1 cellular context compared by ENCODE assay signal in genomic region chr1:12230549-12231275, GRCh38.
TF ChIP-seq lines count a peak whose summit lies in the region.

No MANE protein-coding gene starts in this region.

TF ChIP-seq in K562, 482 proteins besides CTCF, POLR2A, EP300 and RAD21 (continued from another document and continues in another):
- TF ChIP-seq SMARCB1 (IDR thresholded peaks at IDR 0.05; ENCODE audit: insufficient read length, low read depth) (no peak), TCF3 (CRISPR knock-in tag; IDR thresholded peaks at IDR 0.05) (no peak), UBTF (IDR thresholded peaks at IDR 0.05; ENCODE audit: borderline replicate concordance in 1 of 2, low read depth in 2 of 2, low read length in 2 of 2) (peak; percentile 91 to 92), COPS2 (conservative IDR thresholded peaks at IDR 0.05) (no peak), NR2C2 (CRISPR knock-in tag; IDR thresholded peaks at IDR 0.05) (no peak), NR2C2 (tag; IDR thresholded peaks at IDR 0.05) (peak; percentile 83), YY1 (IDR thresholded peaks at IDR 0.05; ENCODE audit: borderline replicate concordance in 1 of 3, control insufficient read depth in 1 of 3, extremely low read depth in 1 of 3, insufficient read depth in 3 of 3, insufficient read length in 1 of 3, insufficient replicate concordance in 2 of 3, low read depth in 1 of 3, low read length in 2 of 3) (peak in 1 of 3 experiments; percentile 12), HIVEP1 (CRISPR knock-in tag; IDR thresholded peaks at IDR 0.05) (0 out of 2 replicates have a peak, but pooled peaks have one; percentile 25), NCOA4 (IDR thresholded peaks at IDR 0.05; ENCODE audit: partially characterized antibody) (no peak), NR4A1 (CRISPR knock-in tag; IDR thresholded peaks at IDR 0.05) (no peak), NR4A1 (tag; IDR thresholded peaks at IDR 0.05) (no peak), PHB (CRISPR knock-in tag; IDR thresholded peaks at IDR 0.05) (no peak), SAP30 (IDR thresholded peaks at IDR 0.05; ENCODE audit: borderline replicate concordance, insufficient read depth, low read depth, low read length, poor library complexity, severe bottlenecking) (peak; percentile 60), CHD1 (IDR thresholded peaks at IDR 0.05; ENCODE audit: low read length) (peak; percentile 24), ZC3H4 (CRISPR knock-in tag; IDR thresholded peaks at IDR 0.05; ENCODE audit: borderline replicate concordance) (peak; percentile 72; the same call in 1 of the 2 replicates), KAT7 (CRISPR knock-in tag; IDR thresholded peaks at IDR 0.05; ENCODE audit: borderline replicate concordance) (peak; percentile 72; the same call in 1 of the 2 replicates), MBD1 (CRISPR knock-in tag; IDR thresholded peaks at IDR 0.05) (no peak), KDM4B (IDR thresholded peaks at IDR 0.05; ENCODE audit: borderline replicate concordance in 2 of 2, low read depth in 1 of 2) (no peak), ZFP36 (IDR thresholded peaks at IDR 0.05; ENCODE audit: low read depth, low read length, partially characterized antibody) (no peak), CCNT2 (IDR thresholded peaks at IDR 0.05; ENCODE audit: borderline replicate concordance, extremely low read depth, insufficient read length, low read depth, low read length) (no peak), ZFP91 (CRISPR knock-in tag; IDR thresholded peaks at IDR 0.05) (no peak), CBFA2T2 (conservative IDR thresholded peaks at IDR 0.05) (no peak), MXD1 (CRISPR knock-in tag; IDR thresholded peaks at IDR 0.05; ENCODE audit: borderline replicate concordance, poor library complexity, severe bottlenecking) (no peak), CHD7 (IDR thresholded peaks at IDR 0.05; ENCODE audit: low read depth, low read length) (no peak), CCAR2 (IDR thresholded peaks at IDR 0.05; ENCODE audit: low read depth, low read length) (no peak), ESRRA (IDR thresholded peaks at IDR 0.05; ENCODE audit: borderline replicate concordance, low read depth) (peak; percentile 81), MYBL2 (IDR thresholded peaks at IDR 0.05; ENCODE audit: low read depth) (no peak), MYBL2 (CRISPR knock-in tag; IDR thresholded peaks at IDR 0.05; ENCODE audit: borderline replicate concordance) (no peak), GTF2A2 (tag; IDR thresholded peaks at IDR 0.05) (no peak), U2AF1 (optimal IDR thresholded peaks at IDR 0.05; ENCODE audit: low read depth, low read length) (no peak), TCFL5 (CRISPR knock-in tag; conservative IDR thresholded peaks at IDR 0.05) (no peak), FIP1L1 (IDR thresholded peaks at IDR 0.05; ENCODE audit: low read depth, low read length, poor library complexity, severe bottlenecking) (peak; percentile 8), NKRF (IDR thresholded peaks at IDR 0.05; ENCODE audit: borderline replicate concordance) (peak; percentile 28; the same call in 1 of the 2 replicates), HNRNPH1 (optimal IDR thresholded peaks at IDR 0.05; ENCODE audit: low read depth, low read length) (no peak), DPF2 (IDR thresholded peaks at IDR 0.05) (peak; percentile 24; the same call in 1 of the 2 replicates), ZNF143 (CRISPR knock-in tag; IDR thresholded peaks at IDR 0.05) (no peak), SAFB (IDR thresholded peaks at IDR 0.05; ENCODE audit: borderline replicate concordance, low read depth, low read length) (peak; percentile 58; the same call in 1 of the 2 replicates), HOXB6 (CRISPR knock-in tag; IDR thresholded peaks at IDR 0.05; ENCODE audit: borderline replicate concordance) (no peak), ATF7 (IDR thresholded peaks at IDR 0.05) (no peak), RBFOX2 (IDR thresholded peaks at IDR 0.05; ENCODE audit: low read depth, low read length) (no peak; the same call in 1 of the 2 replicates), HMGN3 (IDR thresholded peaks at IDR 0.05; ENCODE audit: borderline replicate concordance, extremely low read depth, insufficient read length, low read depth, low read length) (peak; percentile 61), CREB1 (IDR thresholded peaks at IDR 0.05) (no peak), CREB1 (CRISPR knock-in tag; IDR thresholded peaks at IDR 0.05) (no peak), KLF13 (tag; IDR thresholded peaks at IDR 0.05; ENCODE audit: borderline replicate concordance, low read depth) (no peak), SMAD1 (IDR thresholded peaks at IDR 0.05; ENCODE audit: low read depth, low read length, partially characterized antibody) (no peak), SAFB2 (IDR thresholded peaks at IDR 0.05; ENCODE audit: borderline replicate concordance, low read depth, low read length, severe bottlenecking) (no peak), TAF1 (IDR thresholded peaks at IDR 0.05; ENCODE audit: control insufficient read depth, extremely low read depth, insufficient read depth, low read length, severe bottlenecking) (peak; percentile 6), RFX7 (CRISPR knock-in tag; IDR thresholded peaks at IDR 0.05) (no peak), SMARCE1 (IDR thresholded peaks at IDR 0.05) (0 out of 2 replicates have a peak, but pooled peaks have one; percentile 31)
